9 cellular contexts compared by ENCODE assay signal in the genomic region with DNA sequence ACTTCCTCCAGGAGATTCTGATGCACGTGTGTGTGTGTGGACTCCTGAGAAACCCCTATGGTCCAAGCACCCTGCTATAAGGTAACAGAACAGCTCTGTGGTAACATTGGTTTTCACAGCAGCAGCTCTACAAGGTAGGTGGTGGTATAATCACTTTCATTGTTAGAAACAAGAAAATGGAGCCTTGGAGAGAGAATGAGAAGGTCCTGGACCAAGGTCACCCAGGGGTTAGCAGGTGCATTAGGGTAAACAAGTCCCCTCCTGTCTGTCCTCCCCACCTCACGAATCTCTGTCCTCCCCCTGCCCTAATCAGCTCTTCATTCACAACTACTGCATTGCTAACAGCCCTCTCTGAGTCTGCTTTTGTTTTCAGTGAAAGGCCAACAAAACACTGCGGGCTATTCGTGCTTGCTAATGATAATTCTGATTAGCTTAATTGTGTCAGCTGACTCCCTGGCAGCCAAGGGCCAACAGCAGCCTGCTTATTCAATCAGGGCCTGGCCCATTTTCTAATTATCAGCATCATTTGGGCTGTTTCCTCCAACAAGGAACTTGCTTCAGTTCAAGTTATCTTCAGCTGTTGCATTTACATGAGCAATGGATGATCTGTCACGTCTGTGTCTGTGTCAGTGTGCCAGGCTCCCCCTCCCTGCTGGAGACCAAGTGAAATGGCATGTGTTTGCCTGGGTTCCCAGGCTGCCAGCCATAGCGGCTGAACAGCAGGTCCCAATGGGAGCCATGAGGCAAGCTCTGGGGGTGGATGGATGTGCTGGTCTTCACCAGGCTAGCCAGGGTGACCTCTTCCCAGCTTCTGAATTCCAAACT.
DNase-seq lines count a peak whose midpoint lies in the region; ATAC-seq lines count a peak whose summit lies in the region.
"Had no signal": no experiment of that assay in that cellular context is flagged by ENCODE, and none has a peak within 500 bp of the region (broad histone marks: within the 10 kb centered on the region; RNA-seq: fewer than 3 reads in every experiment).

No MANE protein-coding gene starts in this region.

- peak; percentile 27 for DNase-seq in MV-4-11 (lab: John Stamatoyannopoulos, UW)
- DNase-seq in inferior parietal cortex (ENCODE audit: extremely low spot score), result peak; percentile 89
- no peak for DNase-seq in activated CD4-positive, CD25-positive, alpha-beta regulatory T cell treated with anti-CD3 and anti-CD28 coated beads, Interleukin-2, amount 50 U/mL, for 72 hours
- no peak for DNase-seq in NCI-H2227 treated with DMSO at 0.1 percent for 48 hours (lab: John Stamatoyannopoulos, UW)
- no peak for DNase-seq in stimulated activated CD4-positive, alpha-beta T cell treated with anti-CD3 and anti-CD28 coated beads, Interleukin-2, amount 100 ng/mL, for 48 hours
- DNase-seq in NCI-H2107 treated with DMSO at 0.1 percent for 48 hours (lab: John Stamatoyannopoulos, UW; ENCODE audit: unreplicated experiment), result no peak
- DNase-seq: IMR-90 had no signal

- peak; percentile 74 for ATAC-seq in GM18517 (IDR thresholded peaks at IDR 0.05; ENCODE audit: unreplicated experiment)
- ATAC-seq in GM21825 (IDR thresholded peaks at IDR 0.05; ENCODE audit: unreplicated experiment), result peak; percentile 89

Comparison
In these comparisons a context has a peak if more than half of its experiments do, and no peak if none do; other contexts are left out.
1. DNase-seq: peak in MV-4-11 (single experiment) and inferior parietal cortex (single experiment); none in activated CD4-positive, CD25-positive, alpha-beta regulatory T cell treated with anti-CD3 and anti-CD28 coated beads, Interleukin-2, amount 50 U/mL, for 72 hours (single experiment), NCI-H2227 treated with DMSO at 0.1 percent for 48 hours (single experiment), stimulated activated CD4-positive, alpha-beta T cell treated with anti-CD3 and anti-CD28 coated beads, Interleukin-2, amount 100 ng/mL, for 48 hours (0 of 2) and NCI-H2107 treated with DMSO at 0.1 percent for 48 hours (single experiment).